In the genomic region with DNA sequence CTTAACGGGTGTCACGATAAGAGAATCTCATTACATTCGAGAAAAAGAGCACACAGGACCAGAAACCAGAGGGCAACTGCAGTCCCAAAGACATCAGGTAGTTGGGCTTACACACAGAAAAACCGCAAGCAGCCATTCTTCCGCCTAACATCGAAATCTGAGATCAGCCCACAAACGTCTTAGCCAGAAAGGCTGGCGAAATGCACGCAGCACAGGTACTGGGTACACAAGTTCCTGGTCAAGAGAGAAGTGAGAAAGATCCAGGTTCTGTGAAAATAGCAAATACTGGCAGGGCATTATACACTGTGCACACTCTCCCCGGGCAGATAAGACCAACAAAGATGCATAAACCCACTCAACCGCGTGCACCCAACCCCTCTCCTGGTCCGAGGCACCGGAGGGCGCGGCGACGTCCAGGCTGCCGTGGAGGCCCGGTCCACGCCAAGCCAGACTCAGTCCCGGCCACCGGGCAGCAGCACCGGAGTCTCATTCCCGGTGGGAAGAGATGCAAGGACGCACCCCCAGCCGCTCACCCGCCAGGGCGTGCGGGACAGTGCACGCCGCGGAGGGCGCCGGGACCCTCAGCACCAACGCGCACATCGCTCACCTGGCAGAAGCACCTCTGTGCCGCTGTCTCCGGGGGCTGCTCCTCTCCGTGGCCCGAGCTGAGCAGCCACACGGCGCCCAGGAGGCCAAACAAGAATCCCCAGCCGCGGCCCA, we compare ENCODE assay signal across 8 cellular contexts. TPM values are rescaled to one million over a fixed set of nuclear protein-coding genes. Genes with fewer than 3 reads are reported as not detected.
DNase-seq lines count a peak whose midpoint lies in the region; ATAC-seq and TF ChIP-seq lines count a peak whose summit lies in the region.

No MANE protein-coding gene starts in this region.

- WGBS in esophagus, 2 donors: 0% methylated on average over 46 of the region's 46 CpGs

- intact Hi-C loops in naive thymus-derived CD4-positive, alpha-beta T cell (cut with micrococcal nuclease): loop anchor here (1.0 to 10.0 kb wide), 8 partner anchors 12 to 460 kb away; a partner anchor contains a TSS

- no peaks in the 10 kb centered on the region for H3K27me3 Mint-ChIP-seq in activated CD8-positive, alpha-beta memory T cell treated with anti-CD3 and anti-CD28 coated beads, Interleukin-2, amount 10 ng/mL, durations not matched to agents 7 days and 5 days
- no peaks in the 10 kb centered on the region for H3K27me3 Mint-ChIP-seq in naive thymus-derived CD4-positive, alpha-beta T cell
- H3K27me3 Mint-ChIP-seq in stimulated activated naive CD8-positive, alpha-beta T cell treated with anti-CD3 and anti-CD28 coated beads, Interleukin-15, Interleukin-2, amounts not matched to agents 100 ng/mL and 50 ng/mL, for 24 hours: no peaks in the 10 kb centered on the region

- H3K27me3 ChIP-seq in BJ (ENCODE audit: control insufficient read depth, insufficient read depth, low read length) (no peaks in the 10 kb centered on the region), esophagus (ENCODE audit: control insufficient read depth in 1 of 2, insufficient read depth in 2 of 2, low read length in 2 of 2) (no peaks in the 10 kb centered on the region)
- no peaks in the 10 kb centered on the region for H3K27me3 ChIP-seq in naive thymus-derived CD4-positive, alpha-beta T cell (ENCODE audit: control insufficient read depth in 2 of 2, insufficient read depth in 2 of 2, low read length in 2 of 2)

- POLR2A ChIA-PET in BJ (lab: Charles Lee): no interaction called here
- POLR2A ChIA-PET in naive thymus-derived CD4-positive, alpha-beta T cell (lab: Charles Lee): interaction anchor here (0.6 to 3.6 kb wide), 18 partner anchors 9 to 458 kb away, joined by 3 to 15 read pairs (median 6); a partner anchor contains a TSS

- peak overlapping the region; percentile 98 to 100 for H3K27ac ChIP-seq in esophagus (ENCODE audit: low read depth in 2 of 2, low read length in 1 of 2)
- peak overlapping the region; percentile 85 for H3K27ac ChIP-seq in naive thymus-derived CD4-positive, alpha-beta T cell (ENCODE audit: low read depth, low read length)

- H3K27ac Mint-ChIP-seq in activated CD8-positive, alpha-beta memory T cell treated with anti-CD3 and anti-CD28 coated beads, Interleukin-2, amount 10 ng/mL, durations not matched to agents 7 days and 5 days: peak overlapping the region; percentile 99
- peak overlapping the region; percentile 94 to 99 (median 98) for H3K27ac Mint-ChIP-seq in naive thymus-derived CD4-positive, alpha-beta T cell
- peak overlapping the region; percentile 99 for H3K27ac Mint-ChIP-seq in stimulated activated naive CD8-positive, alpha-beta T cell treated with anti-CD3 and anti-CD28 coated beads, Interleukin-15, Interleukin-2, amounts not matched to agents 100 ng/mL and 50 ng/mL, for 24 hours

- peaks cover 47% of the 10 kb centered on the region for H3K4me1 Mint-ChIP-seq in activated CD8-positive, alpha-beta memory T cell treated with anti-CD3 and anti-CD28 coated beads, Interleukin-2, amount 10 ng/mL, durations not matched to agents 7 days and 5 days
- peaks cover 35 to 53% (median 46%) of the 10 kb centered on the region in 7 donors for H3K4me1 Mint-ChIP-seq in naive thymus-derived CD4-positive, alpha-beta T cell
- H3K4me1 Mint-ChIP-seq in stimulated activated naive CD8-positive, alpha-beta T cell treated with anti-CD3 and anti-CD28 coated beads, Interleukin-15, Interleukin-2, amounts not matched to agents 100 ng/mL and 50 ng/mL, for 24 hours (ENCODE audit: low read depth): peaks cover 46% of the 10 kb centered on the region

- H3K9me3 ChIP-seq in esophagus (ENCODE audit: control insufficient read depth in 2 of 2, insufficient read depth in 1 of 2, low read depth in 1 of 2, low read length in 1 of 2): no peaks in the 10 kb centered on the region
- no peaks in the 10 kb centered on the region for H3K9me3 ChIP-seq in naive thymus-derived CD4-positive, alpha-beta T cell (ENCODE audit: control insufficient read depth in 2 of 3, low read length in 3 of 3)

- H3K9me3 Mint-ChIP-seq in activated CD8-positive, alpha-beta memory T cell treated with anti-CD3 and anti-CD28 coated beads, Interleukin-2, amount 10 ng/mL, durations not matched to agents 7 days and 5 days (ENCODE audit: low read depth): no peaks in the 10 kb centered on the region
- peaks cover 0 to 1% (median 0%) of the 10 kb centered on the region in 11 donors for H3K9me3 Mint-ChIP-seq in naive thymus-derived CD4-positive, alpha-beta T cell
- no peaks in the 10 kb centered on the region for H3K9me3 Mint-ChIP-seq in stimulated activated naive CD8-positive, alpha-beta T cell treated with anti-CD3 and anti-CD28 coated beads, Interleukin-15, Interleukin-2, amounts not matched to agents 100 ng/mL and 50 ng/mL, for 24 hours

- CTCF ChIA-PET in BJ (lab: Yijun Ruan, JAX): no interaction called here
- CTCF ChIA-PET in activated CD8-positive, alpha-beta memory T cell treated with anti-CD3 and anti-CD28 coated beads, Interleukin-2, amount 10 ng/mL, durations not matched to agents 7 days and 5 days (lab: Charles Lee): interaction anchor here (1.0 to 3.3 kb wide), 3 partner anchors 11 to 851 kb away, joined by 3 to 9 read pairs (median 4); a partner anchor contains a TSS
- CTCF ChIA-PET in naive thymus-derived CD4-positive, alpha-beta T cell (lab: Charles Lee): interaction anchor here (0.9 kb wide), 1 partner anchor 17 kb away, joined by 6 read pairs; no protein-coding TSS in a partner anchor

- TF ChIP-seq CTCF in BJ (IDR thresholded peaks at IDR 0.05; ENCODE audit: insufficient read depth, low read depth, low read length): no peak

- H3K36me3 ChIP-seq in BJ (ENCODE audit: control insufficient read depth, insufficient read depth, low read length): no peaks in the 10 kb centered on the region
- H3K36me3 ChIP-seq in esophagus (ENCODE audit: control insufficient read depth in 2 of 2, insufficient read depth in 2 of 2, low read length in 1 of 2): no peaks in the 10 kb centered on the region
- peaks cover 0 to 5% (median 0%) of the 10 kb centered on the region in 3 experiments for H3K36me3 ChIP-seq in naive thymus-derived CD4-positive, alpha-beta T cell (ENCODE audit: control insufficient read depth in 2 of 3, insufficient read depth in 3 of 3, low read length in 3 of 3)

- H3K4me1 ChIP-seq in esophagus (ENCODE audit: control insufficient read depth in 2 of 2, insufficient read depth in 2 of 2, low read length in 1 of 2): no peaks in the 10 kb centered on the region
- peaks cover 26 to 27% of the 10 kb centered on the region in 2 donors for H3K4me1 ChIP-seq in naive thymus-derived CD4-positive, alpha-beta T cell (ENCODE audit: control insufficient read depth in 2 of 2, insufficient read depth in 2 of 2, low read length in 2 of 2)

- peak overlapping the region; percentile 89 for H3K4me3 Mint-ChIP-seq in activated CD8-positive, alpha-beta memory T cell treated with anti-CD3 and anti-CD28 coated beads, Interleukin-2, amount 10 ng/mL, durations not matched to agents 7 days and 5 days
- H3K4me3 Mint-ChIP-seq in naive thymus-derived CD4-positive, alpha-beta T cell: peak overlapping the region; percentile 95 to 99 (median 99)
- peak overlapping the region; percentile 99 for H3K4me3 Mint-ChIP-seq in stimulated activated naive CD8-positive, alpha-beta T cell treated with anti-CD3 and anti-CD28 coated beads, Interleukin-15, Interleukin-2, amounts not matched to agents 100 ng/mL and 50 ng/mL, for 24 hours

- ATAC-seq in GM19025 (IDR thresholded peaks at IDR 0.05; ENCODE audit: low read depth, unreplicated experiment) (peak; percentile 37), HG03159 (IDR thresholded peaks at IDR 0.05; ENCODE audit: unreplicated experiment) (peak; percentile 60)
- ATAC-seq in activated CD8-positive, alpha-beta memory T cell treated with anti-CD3 and anti-CD28 coated beads, Interleukin-2, amount 10 ng/mL, durations not matched to agents 7 days and 5 days: peak; percentile 59
- peak; percentile 72 for ATAC-seq in naive thymus-derived CD4-positive, alpha-beta T cell

- peaks cover 37% of the 10 kb centered on the region for H3K36me3 Mint-ChIP-seq in activated CD8-positive, alpha-beta memory T cell treated with anti-CD3 and anti-CD28 coated beads, Interleukin-2, amount 10 ng/mL, durations not matched to agents 7 days and 5 days
- peaks cover 3 to 26% (median 4%) of the 10 kb centered on the region in 5 donors for H3K36me3 Mint-ChIP-seq in naive thymus-derived CD4-positive, alpha-beta T cell
- H3K36me3 Mint-ChIP-seq in stimulated activated naive CD8-positive, alpha-beta T cell treated with anti-CD3 and anti-CD28 coated beads, Interleukin-15, Interleukin-2, amounts not matched to agents 100 ng/mL and 50 ng/mL, for 24 hours (ENCODE audit: low read depth): peaks cover 25% of the 10 kb centered on the region

- no peak for DNase-seq in BJ (ENCODE audit: low read depth)
- DNase-seq in NOMO-1 (lab: John Stamatoyannopoulos, UW; ENCODE audit: unreplicated experiment in 2 of 2): peak; percentile 66 to 67
- peak; percentile 87 for DNase-seq in activated CD8-positive, alpha-beta memory T cell treated with anti-CD3 and anti-CD28 coated beads, Interleukin-2, amount 10 ng/mL, durations not matched to agents 7 days and 5 days
- peak in 8 of 9 donors; percentile 60 to 74 (median 65) for DNase-seq in naive thymus-derived CD4-positive, alpha-beta T cell

- H3K4me3 ChIP-seq in BJ (ENCODE audit: low read depth, low read length): peak overlapping the region; percentile 100
- H3K4me3 ChIP-seq in esophagus (ENCODE audit: low read depth in 1 of 2, low read length in 2 of 2): peak overlapping the region; percentile 99 to 100
- peak overlapping the region; percentile 79 for H3K4me3 ChIP-seq in naive thymus-derived CD4-positive, alpha-beta T cell (ENCODE audit: low read length)

RNA-seq across cellular contexts. Expression of a gene that starts 0.4 kb away (rescaled TPM):
- polyA plus RNA-seq in BJ (2011; rRNA removed) (21.0 and 34.2 TPM in 2 replicates), esophagus (100 to 1,000 TPM; 157 to 592 TPM)
- polyA minus RNA-seq in BJ (2011; rRNA and poly(A)+ RNA removed): 6.5 and 7.0 TPM in 2 replicates
- total RNA-seq in activated CD8-positive, alpha-beta memory T cell treated with anti-CD3 and anti-CD28 coated beads, Interleukin-2, amount 10 ng/mL, durations not matched to agents 7 days and 5 days: 100 to 1,000 TPM; 167 to 183 TPM
- total RNA-seq in naive thymus-derived CD4-positive, alpha-beta T cell: 100 to 1,000 TPM in 1 of 5 experiments, 10 to 100 TPM in 4; 65.3 to 201 (median 68.7) TPM
- polyA plus RNA-seq in naive thymus-derived CD4-positive, alpha-beta T cell: 10 to 100 TPM; 32.1 to 33.8 TPM

RNA-seq across cellular contexts. Expression of a gene that starts 12.1 kb away (rescaled TPM):
- polyA plus RNA-seq in BJ (2011; rRNA removed) (28.5 and 87.8 TPM in 2 replicates), esophagus (100 to 1,000 TPM in 1 of 2 donors, 10 to 100 TPM in 1; 77.5 to 110 TPM)
- polyA minus RNA-seq in BJ (2011; rRNA and poly(A)+ RNA removed): 22.5 and 27.6 TPM in 2 replicates
- total RNA-seq in activated CD8-positive, alpha-beta memory T cell treated with anti-CD3 and anti-CD28 coated beads, Interleukin-2, amount 10 ng/mL, durations not matched to agents 7 days and 5 days: 10 to 100 TPM; 77.3 to 92.4 TPM
- total RNA-seq in naive thymus-derived CD4-positive, alpha-beta T cell: 100 to 1,000 TPM in 1 of 5 experiments, 10 to 100 TPM in 4; 84.8 to 131 (median 95.9) TPM
- polyA plus RNA-seq in naive thymus-derived CD4-positive, alpha-beta T cell: 10 to 100 TPM; 63.8 to 64.4 TPM

RNA-seq across cellular contexts. Expression of a gene that starts 35.0 kb away (rescaled TPM):
- polyA plus RNA-seq in BJ (2011; rRNA removed): 4.0 and 7.9 TPM in 2 replicates
- polyA minus RNA-seq in BJ (2011; rRNA and poly(A)+ RNA removed): 4.9 and 5.6 TPM in 2 replicates
- 10 to 100 TPM; 18.5 to 20.7 TPM for total RNA-seq in activated CD8-positive, alpha-beta memory T cell treated with anti-CD3 and anti-CD28 coated beads, Interleukin-2, amount 10 ng/mL, durations not matched to agents 7 days and 5 days
- 1 to 10 TPM; 3.2 to 6.0 TPM for polyA plus RNA-seq in esophagus
- total RNA-seq in naive thymus-derived CD4-positive, alpha-beta T cell: 10 to 100 TPM; 23.9 to 45.3 (median 29.2) TPM
- polyA plus RNA-seq in naive thymus-derived CD4-positive, alpha-beta T cell: 10 to 100 TPM; 17.2 to 42.8 TPM
